ENCODE assay signal across 8 cellular contexts in the genomic region with DNA sequence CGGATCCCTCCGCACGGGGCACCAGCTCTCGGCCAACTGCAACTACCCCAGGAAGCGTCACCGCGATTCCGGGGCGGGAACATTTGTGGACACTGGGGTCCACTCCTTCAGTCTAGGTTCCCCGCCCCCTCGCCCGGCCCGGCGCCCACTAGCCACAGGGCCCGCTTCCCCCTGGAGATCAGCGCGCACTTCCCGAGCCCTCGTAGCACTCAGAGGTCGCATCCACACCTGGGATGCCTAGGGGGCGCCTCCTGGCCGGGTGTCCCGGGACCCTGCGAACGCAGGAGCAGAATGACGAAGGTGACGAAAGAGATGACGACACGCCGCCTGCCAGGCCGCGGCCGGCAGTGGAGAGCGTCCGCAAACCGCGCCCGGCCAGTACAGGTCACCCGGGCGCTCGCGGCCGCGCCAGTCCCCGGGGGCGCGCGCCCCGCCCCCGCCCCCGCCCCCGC. TPM values are rescaled to one million over a fixed set of nuclear protein-coding genes. Genes with fewer than 3 reads are reported as not detected.
DNase-seq lines count a peak whose midpoint lies in the region; ATAC-seq and TF ChIP-seq lines count a peak whose summit lies in the region.

No MANE protein-coding gene starts in this region.

- peak overlapping the region; percentile 69 to 87 for H4K8ac ChIP-seq in IMR-90 (ENCODE audit: low read depth in 2 of 2, low read length in 2 of 2)

- H3K4me3 ChIP-seq in IMR-90 (ENCODE audit: insufficient read depth, low read depth, low read length) (peak overlapping the region; percentile 97), adipocyte (ENCODE audit: low read length) (peak overlapping the region; percentile 91), heart right ventricle (peak overlapping the region; percentile 77 to 96 (median 83)), upper lobe of left lung (peak overlapping the region; percentile 63 to 84 (median 72))

- H2AFZ ChIP-seq in IMR-90 (replicated peaks; ENCODE audit: low read length, poor library complexity), result peak overlapping the region; percentile 99

- H3K9me1 ChIP-seq in IMR-90 (ENCODE audit: insufficient read depth, low read length), result 0 out of 2 replicates have a peak, but pooled peaks cover 4% of the 10 kb centered on the region

- peak overlapping the region; percentile 56; the same call in 1 of the 2 replicates for H3K56ac ChIP-seq in IMR-90 (ENCODE audit: extremely low read depth, insufficient read depth, low read length)

- peak overlapping the region; percentile 82 for H2BK5ac ChIP-seq in IMR-90 (ENCODE audit: low read depth, low read length, poor library complexity, severe bottlenecking)

- no peak for TF ChIP-seq EP300 in upper lobe of left lung (IDR thresholded peaks at IDR 0.05)

- TF ChIP-seq POLR2A in IMR-90 (IDR thresholded peaks at IDR 0.05; ENCODE audit: low read depth, low read length) (peak; percentile 42; the same call in 1 of the 2 replicates), upper lobe of left lung (IDR thresholded peaks at IDR 0.05) (peak in 2 of 4 donors; percentile 77 to 94)

- H3K79me1 ChIP-seq in IMR-90 (ENCODE audit: low read depth in 1 of 2, low read length in 2 of 2), result peaks cover 3 to 17% of the 10 kb centered on the region in 2 experiments; a peak in 2 of 4 replicates

- H3K9ac ChIP-seq in IMR-90 (ENCODE audit: low read depth, low read length) (peak overlapping the region; percentile 87), adipocyte (ENCODE audit: low read length) (peak overlapping the region; percentile 90)

- peak overlapping the region; percentile 92 for H2BK120ac ChIP-seq in IMR-90 (ENCODE audit: low read depth, low read length)

- peak overlapping the region; percentile 93 for H3K18ac ChIP-seq in IMR-90 (ENCODE audit: low read depth, low read length)

- TF ChIP-seq CTCF in IMR-90 (conservative IDR thresholded peaks at IDR 0.05; ENCODE audit: low read depth, low read length) (no peak), heart right ventricle (IDR thresholded peaks at IDR 0.05) (peak in 5 of 9 donors; percentile 6 to 35 (median 18)), upper lobe of left lung (IDR thresholded peaks at IDR 0.05) (peak in 2 of 6 experiments; percentile 9 to 28)

- BruUV-seq in IMR-90 (replicated peaks; lab: Mats Ljungman, UMichigan), result no TSS peak

- ATAC-seq in GM21576 (IDR thresholded peaks at IDR 0.05; ENCODE audit: unreplicated experiment), result peak; percentile 69
- peak; percentile 90 for ATAC-seq in IMR-90 (ENCODE audit: low read depth)
- ATAC-seq in heart right ventricle, result peak; percentile 90 to 95 (median 92)
- ATAC-seq in upper lobe of left lung (ENCODE audit: low FRiP score in 2 of 2), result peak; percentile 95 to 96

- dilution Hi-C loops in IMR-90 (cut with HindIII; ENCODE audit: low sequenced_read_pairs, unreplicated experiment), result no loop called here

- DNase-seq in Daoy (ENCODE audit: low read depth) (peak; percentile 82), IMR-90 (peak; percentile 81), SW 1271 (lab: John Stamatoyannopoulos, UW) (peak; percentile 75 to 90), adipocyte (ENCODE audit: low read depth) (peak; percentile 92), heart right ventricle (peak; percentile 81 to 83), posterior cingulate gyrus (peak; percentile 56 to 96 (median 75)), upper lobe of left lung (peak; percentile 92 to 96)

- peak overlapping the region; percentile 75; the same call in 1 of the 3 replicates for H2BK15ac ChIP-seq in IMR-90 (ENCODE audit: low read depth, low read length)

- intact Hi-C loops in IMR-90 (cut with micrococcal nuclease), result loop anchor here (2.0 to 5.0 kb wide), 2 partner anchors 114 to 367 kb away; no protein-coding TSS in a partner anchor
- intact Hi-C loops in heart right ventricle (cut with DNase I), result loop anchor here in 5 of 10 donors (5.0 to 10.0 kb wide), 4 partner anchors 113 to 214 kb away; partner anchors contain the start of gene HIVEP2 (in 2 of the 5)
- intact Hi-C loops in posterior cingulate gyrus (cut with DNase I), result loop anchor here (2.0 kb wide), 1 partner anchor 114 kb away; no protein-coding TSS in a partner anchor

- no peaks in the 10 kb centered on the region for H4K20me1 ChIP-seq in IMR-90 (ENCODE audit: insufficient read depth, low read length)

- no peaks in the 10 kb centered on the region for H3K27me3 ChIP-seq in IMR-90 (ENCODE audit: control insufficient read depth, insufficient read depth, low read length)
- no peaks in the 10 kb centered on the region for H3K27me3 ChIP-seq in adipocyte (replicated peaks; ENCODE audit: control insufficient read depth, insufficient read depth, low read length)
- no peaks in the 10 kb centered on the region for H3K27me3 ChIP-seq in heart right ventricle
- no peaks in the 10 kb centered on the region for H3K27me3 ChIP-seq in upper lobe of left lung

- POLR2A ChIA-PET in IMR-90 (lab: Charles Lee; ENCODE audit: unreplicated experiment), result interaction anchor here (0.6 kb wide), 1 partner anchor 173 kb away, joined by 4 read pairs; no protein-coding TSS in a partner anchor

- H3K9me3 ChIP-seq in IMR-90 (ENCODE audit: control insufficient read depth, insufficient read depth, low read length) (no peaks in the 10 kb centered on the region), adipocyte (ENCODE audit: control insufficient read depth, low read length) (no peaks in the 10 kb centered on the region), heart right ventricle (no peaks in the 10 kb centered on the region), upper lobe of left lung (no peaks in the 10 kb centered on the region)

- CTCF ChIA-PET in IMR-90 (lab: Yijun Ruan, JAX), result no interaction called here

- H4K5ac ChIP-seq in IMR-90 (ENCODE audit: low read depth, low read length), result peak overlapping the region; percentile 95

- peak overlapping the region; percentile 84 for H2BK20ac ChIP-seq in IMR-90 (ENCODE audit: low read depth, low read length)

- H3K36me3 ChIP-seq in IMR-90 (ENCODE audit: control insufficient read depth, insufficient read depth, low read length) (no peaks in the 10 kb centered on the region), adipocyte (ENCODE audit: control insufficient read depth, insufficient read depth, low read length, severe bottlenecking) (no peaks in the 10 kb centered on the region), heart right ventricle (no peaks in the 10 kb centered on the region), upper lobe of left lung (no peaks in the 10 kb centered on the region)

- peak overlapping the region; percentile 86 for H3K27ac ChIP-seq in IMR-90 (ENCODE audit: insufficient read depth, low read length)
- peak overlapping the region; percentile 90 to 97 (median 94) for H3K27ac ChIP-seq in heart right ventricle
- H3K27ac ChIP-seq in upper lobe of left lung, result peak overlapping the region; percentile 87 to 94 (median 92)

- peak overlapping the region; percentile 83; the same call in 1 of the 2 replicates for H3K23ac ChIP-seq in IMR-90 (ENCODE audit: low read depth, low read length)

- H3K4ac ChIP-seq in IMR-90 (ENCODE audit: low read depth, low read length), result peak overlapping the region; percentile 93

- 3% methylated on average over 8 of the region's 52 CpGs; no CpG with 5 or more reads in 1 of the 2 experiments for WGBS in IMR-90 (ENCODE audit: extremely low coverage in 2 of 2, insufficient read length in 1 of 2), 2 experiments
- WGBS in heart right ventricle, 2 donors, result 0% methylated on average over 49 to 51 of the region's 52 CpGs
- WGBS in upper lobe of left lung, 2 donors, result 0 to 1% methylated on average over 4 to 12 of the region's 52 CpGs

- H3K4me2 ChIP-seq in IMR-90 (ENCODE audit: low read depth, low read length), result peak overlapping the region; percentile 93

- peak overlapping the region; percentile 93 for H3K14ac ChIP-seq in IMR-90 (replicated peaks; ENCODE audit: low read depth, low read length)

- no peak for TF ChIP-seq RAD21 in IMR-90 (IDR thresholded peaks at IDR 0.05; ENCODE audit: low read length)

- in situ Hi-C loops in IMR-90 (cut with MboI; ENCODE audit: low sequenced_read_pairs), result no loop called here

- peaks cover 7% of the 10 kb centered on the region for H3K4me1 ChIP-seq in IMR-90 (ENCODE audit: control insufficient read depth, insufficient read depth, low read length)
- H3K4me1 ChIP-seq in adipocyte (ENCODE audit: control insufficient read depth, insufficient read depth, low read length), result peaks cover 18% of the 10 kb centered on the region
- H3K4me1 ChIP-seq in heart right ventricle, result peaks cover 0 to 30% (median 21%) of the 10 kb centered on the region in 9 donors
- peaks cover 5 to 19% (median 9%) of the 10 kb centered on the region in 4 donors for H3K4me1 ChIP-seq in upper lobe of left lung

- peak overlapping the region; percentile 93 for H2AK9ac ChIP-seq in IMR-90 (replicated peaks; ENCODE audit: low read depth, low read length, poor library complexity)

- peak overlapping the region; percentile 59 for H2AK5ac ChIP-seq in IMR-90 (ENCODE audit: low read depth, low read length)

- H4K91ac ChIP-seq in IMR-90 (ENCODE audit: insufficient read depth, low read depth, low read length), result peak overlapping the region; percentile 89

TF ChIP-seq in IMR-90, 13 proteins besides CTCF, POLR2A, EP300 and RAD21:
- TF ChIP-seq CHD1 (IDR thresholded peaks at IDR 0.05; ENCODE audit: low read depth, low read length), result peak; percentile 14; the same call in 1 of the 2 replicates
- peak; percentile 66; the same call in 1 of the 2 replicates for TF ChIP-seq CEBPB (IDR thresholded peaks at IDR 0.05; ENCODE audit: low read depth, low read length)
- TF ChIP-seq MXI1 (IDR thresholded peaks at IDR 0.05; ENCODE audit: borderline replicate concordance, low read depth, low read length), result no peak; the same call in 1 of the 2 replicates

RNA-seq across cellular contexts. Expression of gene AIG1, which starts 0.3 kb away (rescaled TPM):
- total RNA-seq in Daoy (2014; rRNA removed; shearing (Covaris generic)), result 23.2 and 42.8 TPM in 2 replicates
- total RNA-seq in IMR-90 (2012; rRNA removed) (27.1 and 30.3 TPM in 2 replicates), heart right ventricle (10 to 100 TPM; 54.2 to 83.2 (median 66.2) TPM), upper lobe of left lung (10 to 100 TPM in 5 of 6 donors, 1 to 10 TPM in 1; 6.3 to 26.6 (median 20.8) TPM)
- polyA plus RNA-seq in IMR-90 (2012; rRNA removed) (19.8 and 21.3 TPM in 2 replicates), heart right ventricle (10 to 100 TPM; 17.4 to 69.5 TPM)
- 17.3 and 18.9 TPM in 2 replicates for polyA plus RNA-seq in IMR-90 (2012; cell fraction: cytosol; rRNA removed)
- polyA plus RNA-seq in IMR-90 (2012; cell fraction: nucleus; rRNA removed; ENCODE audit: low replicate concordance), result 8.5 and 24.2 TPM in 2 replicates

Comparison
In these comparisons a context has a peak if more than half of its experiments do, and no peak if none do; other contexts are left out.
1. Peak in every context shown above with its lines: DNase-seq, ATAC-seq, H3K4me3 ChIP-seq and H3K27ac ChIP-seq.